ENCODE assay signal across 1 cellular context in the genomic region with DNA sequence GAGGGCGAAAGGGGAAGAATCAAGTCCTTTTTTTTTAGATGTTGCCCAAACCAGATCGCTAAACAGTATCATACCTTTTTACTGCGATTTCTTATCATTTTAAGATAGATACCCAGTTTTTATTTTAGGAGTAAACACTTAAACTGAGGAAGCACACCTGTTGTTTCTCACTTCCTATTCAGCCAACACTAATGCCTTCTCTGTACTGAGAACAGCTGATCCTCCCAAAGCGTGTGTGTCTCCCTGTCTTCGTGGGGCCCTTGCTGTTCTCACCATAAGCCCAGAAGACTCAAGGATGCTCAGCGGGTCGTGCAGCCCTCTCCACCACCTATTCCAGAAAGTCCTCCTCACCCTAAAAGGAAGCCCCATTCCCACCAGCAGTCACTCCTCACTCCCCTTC.
TF ChIP-seq lines count a peak whose summit lies in the region.

No MANE protein-coding gene starts in this region.

TF ChIP-seq in GM23338, 12 proteins besides CTCF, POLR2A, EP300 and RAD21 (continued from another document):
- TF ChIP-seq, protein P1, sequence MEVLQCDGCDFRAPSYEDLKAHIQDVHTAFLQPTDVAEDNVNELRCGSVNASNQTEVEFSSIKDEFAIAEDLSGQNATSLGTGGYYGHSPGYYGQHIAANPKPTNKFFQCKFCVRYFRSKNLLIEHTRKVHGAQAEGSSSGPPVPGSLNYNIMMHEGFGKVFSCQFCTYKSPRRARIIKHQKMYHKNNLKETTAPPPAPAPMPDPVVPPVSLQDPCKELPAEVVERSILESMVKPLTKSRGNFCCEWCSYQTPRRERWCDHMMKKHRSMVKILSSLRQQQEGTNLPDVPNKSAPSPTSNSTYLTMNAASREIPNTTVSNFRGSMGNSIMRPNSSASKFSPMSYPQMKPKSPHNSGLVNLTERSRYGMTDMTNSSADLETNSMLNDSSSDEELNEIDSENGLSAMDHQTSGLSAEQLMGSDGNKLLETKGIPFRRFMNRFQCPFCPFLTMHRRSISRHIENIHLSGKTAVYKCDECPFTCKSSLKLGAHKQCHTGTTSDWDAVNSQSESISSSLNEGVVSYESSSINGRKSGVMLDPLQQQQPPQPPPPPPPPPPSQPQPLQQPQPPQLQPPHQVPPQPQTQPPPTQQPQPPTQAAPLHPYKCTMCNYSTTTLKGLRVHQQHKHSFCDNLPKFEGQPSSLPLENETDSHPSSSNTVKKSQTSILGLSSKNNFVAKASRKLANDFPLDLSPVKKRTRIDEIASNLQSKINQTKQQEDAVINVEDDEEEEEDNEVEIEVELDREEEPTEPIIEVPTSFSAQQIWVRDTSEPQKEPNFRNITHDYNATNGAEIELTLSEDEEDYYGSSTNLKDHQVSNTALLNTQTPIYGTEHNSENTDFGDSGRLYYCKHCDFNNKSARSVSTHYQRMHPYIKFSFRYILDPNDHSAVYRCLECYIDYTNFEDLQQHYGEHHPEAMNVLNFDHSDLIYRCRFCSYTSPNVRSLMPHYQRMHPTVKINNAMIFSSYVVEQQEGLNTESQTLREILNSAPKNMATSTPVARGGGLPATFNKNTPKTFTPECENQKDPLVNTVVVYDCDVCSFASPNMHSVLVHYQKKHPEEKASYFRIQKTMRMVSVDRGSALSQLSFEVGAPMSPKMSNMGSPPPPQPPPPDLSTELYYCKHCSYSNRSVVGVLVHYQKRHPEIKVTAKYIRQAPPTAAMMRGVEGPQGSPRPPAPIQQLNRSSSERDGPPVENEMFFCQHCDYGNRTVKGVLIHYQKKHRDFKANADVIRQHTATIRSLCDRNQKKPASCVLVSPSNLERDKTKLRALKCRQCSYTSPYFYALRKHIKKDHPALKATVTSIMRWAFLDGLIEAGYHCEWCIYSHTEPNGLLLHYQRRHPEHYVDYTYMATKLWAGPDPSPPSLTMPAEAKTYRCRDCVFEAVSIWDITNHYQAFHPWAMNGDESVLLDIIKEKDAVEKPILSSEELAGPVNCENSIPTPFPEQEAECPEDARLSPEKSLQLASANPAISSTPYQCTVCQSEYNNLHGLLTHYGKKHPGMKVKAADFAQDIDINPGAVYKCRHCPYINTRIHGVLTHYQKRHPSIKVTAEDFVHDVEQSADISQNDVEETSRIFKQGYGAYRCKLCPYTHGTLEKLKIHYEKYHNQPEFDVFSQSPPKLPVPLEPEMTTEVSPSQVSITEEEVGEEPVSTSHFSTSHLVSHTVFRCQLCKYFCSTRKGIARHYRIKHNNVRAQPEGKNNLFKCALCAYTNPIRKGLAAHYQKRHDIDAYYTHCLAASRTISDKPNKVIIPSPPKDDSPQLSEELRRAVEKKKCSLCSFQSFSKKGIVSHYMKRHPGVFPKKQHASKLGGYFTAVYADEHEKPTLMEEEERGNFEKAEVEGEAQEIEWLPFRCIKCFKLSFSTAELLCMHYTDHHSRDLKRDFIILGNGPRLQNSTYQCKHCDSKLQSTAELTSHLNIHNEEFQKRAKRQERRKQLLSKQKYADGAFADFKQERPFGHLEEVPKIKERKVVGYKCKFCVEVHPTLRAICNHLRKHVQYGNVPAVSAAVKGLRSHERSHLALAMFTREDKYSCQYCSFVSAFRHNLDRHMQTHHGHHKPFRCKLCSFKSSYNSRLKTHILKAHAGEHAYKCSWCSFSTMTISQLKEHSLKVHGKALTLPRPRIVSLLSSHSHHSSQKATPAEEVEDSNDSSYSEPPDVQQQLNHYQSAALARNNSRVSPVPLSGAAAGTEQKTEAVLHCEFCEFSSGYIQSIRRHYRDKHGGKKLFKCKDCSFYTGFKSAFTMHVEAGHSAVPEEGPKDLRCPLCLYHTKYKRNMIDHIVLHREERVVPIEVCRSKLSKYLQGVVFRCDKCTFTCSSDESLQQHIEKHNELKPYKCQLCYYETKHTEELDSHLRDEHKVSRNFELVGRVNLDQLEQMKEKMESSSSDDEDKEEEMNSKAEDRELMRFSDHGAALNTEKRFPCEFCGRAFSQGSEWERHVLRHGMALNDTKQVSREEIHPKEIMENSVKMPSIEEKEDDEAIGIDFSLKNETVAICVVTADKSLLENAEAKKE (CRISPR knock-in tag; IDR thresholded peaks at IDR 0.05), result no peak
- TF ChIP-seq ZNF331 (CRISPR knock-in tag; IDR thresholded peaks at IDR 0.05; ENCODE audit: low read depth), result no peak
- TF ChIP-seq, protein P2, sequence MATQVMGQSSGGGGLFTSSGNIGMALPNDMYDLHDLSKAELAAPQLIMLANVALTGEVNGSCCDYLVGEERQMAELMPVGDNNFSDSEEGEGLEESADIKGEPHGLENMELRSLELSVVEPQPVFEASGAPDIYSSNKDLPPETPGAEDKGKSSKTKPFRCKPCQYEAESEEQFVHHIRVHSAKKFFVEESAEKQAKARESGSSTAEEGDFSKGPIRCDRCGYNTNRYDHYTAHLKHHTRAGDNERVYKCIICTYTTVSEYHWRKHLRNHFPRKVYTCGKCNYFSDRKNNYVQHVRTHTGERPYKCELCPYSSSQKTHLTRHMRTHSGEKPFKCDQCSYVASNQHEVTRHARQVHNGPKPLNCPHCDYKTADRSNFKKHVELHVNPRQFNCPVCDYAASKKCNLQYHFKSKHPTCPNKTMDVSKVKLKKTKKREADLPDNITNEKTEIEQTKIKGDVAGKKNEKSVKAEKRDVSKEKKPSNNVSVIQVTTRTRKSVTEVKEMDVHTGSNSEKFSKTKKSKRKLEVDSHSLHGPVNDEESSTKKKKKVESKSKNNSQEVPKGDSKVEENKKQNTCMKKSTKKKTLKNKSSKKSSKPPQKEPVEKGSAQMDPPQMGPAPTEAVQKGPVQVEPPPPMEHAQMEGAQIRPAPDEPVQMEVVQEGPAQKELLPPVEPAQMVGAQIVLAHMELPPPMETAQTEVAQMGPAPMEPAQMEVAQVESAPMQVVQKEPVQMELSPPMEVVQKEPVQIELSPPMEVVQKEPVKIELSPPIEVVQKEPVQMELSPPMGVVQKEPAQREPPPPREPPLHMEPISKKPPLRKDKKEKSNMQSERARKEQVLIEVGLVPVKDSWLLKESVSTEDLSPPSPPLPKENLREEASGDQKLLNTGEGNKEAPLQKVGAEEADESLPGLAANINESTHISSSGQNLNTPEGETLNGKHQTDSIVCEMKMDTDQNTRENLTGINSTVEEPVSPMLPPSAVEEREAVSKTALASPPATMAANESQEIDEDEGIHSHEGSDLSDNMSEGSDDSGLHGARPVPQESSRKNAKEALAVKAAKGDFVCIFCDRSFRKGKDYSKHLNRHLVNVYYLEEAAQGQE (IDR thresholded peaks at IDR 0.05; ENCODE audit: unreplicated experiment), result no peak
- TF ChIP-seq, protein P3, sequence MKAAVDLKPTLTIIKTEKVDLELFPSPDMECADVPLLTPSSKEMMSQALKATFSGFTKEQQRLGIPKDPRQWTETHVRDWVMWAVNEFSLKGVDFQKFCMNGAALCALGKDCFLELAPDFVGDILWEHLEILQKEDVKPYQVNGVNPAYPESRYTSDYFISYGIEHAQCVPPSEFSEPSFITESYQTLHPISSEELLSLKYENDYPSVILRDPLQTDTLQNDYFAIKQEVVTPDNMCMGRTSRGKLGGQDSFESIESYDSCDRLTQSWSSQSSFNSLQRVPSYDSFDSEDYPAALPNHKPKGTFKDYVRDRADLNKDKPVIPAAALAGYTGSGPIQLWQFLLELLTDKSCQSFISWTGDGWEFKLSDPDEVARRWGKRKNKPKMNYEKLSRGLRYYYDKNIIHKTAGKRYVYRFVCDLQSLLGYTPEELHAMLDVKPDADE (IDR thresholded peaks at IDR 0.05), result no peak
